ENCODE assay signal across 2 cellular contexts in genomic region chr3:192332386-192333291, GRCh38.
TF ChIP-seq lines count a peak whose summit lies in the region.

No MANE protein-coding gene starts in this region.

TF ChIP-seq in GM23338, 12 proteins besides CTCF, POLR2A, EP300 and RAD21:
- no peak for TF ChIP-seq JUNB (IDR thresholded peaks at IDR 0.05; ENCODE audit: unreplicated experiment)
- 0 out of 2 replicates have a peak, but pooled peaks have one; percentile 4 for TF ChIP-seq NANOG (IDR thresholded peaks at IDR 0.05; ENCODE audit: borderline replicate concordance)

TF ChIP-seq in H1, 55 proteins besides CTCF, POLR2A, EP300 and RAD21:
- TF ChIP-seq CEBPB (IDR thresholded peaks at IDR 0.05; ENCODE audit: low read depth, low read length): peak; percentile 13; the same call in 1 of the 2 replicates
- no peak for TF ChIP-seq CTBP2 (IDR thresholded peaks at IDR 0.05; ENCODE audit: borderline replicate concordance, insufficient read depth, insufficient read length, low read length)
